In genomic region chr10:35511649-35512048, GRCh38 we compare ENCODE assay signal across 15 cellular contexts.
A peak's percentile ranks its signal among the peaks of the same experiment; 100 is the strongest.
DNase-seq lines count a peak whose midpoint lies in the region; ATAC-seq and TF ChIP-seq lines count a peak whose summit lies in the region.
"Had no signal": no experiment of that assay in that cellular context is flagged by ENCODE, and none has a peak within 500 bp of the region (broad histone marks: within the 10 kb centered on the region; RNA-seq: fewer than 3 reads in every experiment).

No MANE protein-coding gene starts in this region.

- TF ChIP-seq CTCF in GM20000 (IDR thresholded peaks at IDR 0.05; ENCODE audit: extremely low read depth, missing control alignments) = no peak

- in situ Hi-C loops in KBM-7 (cut with MboI; ENCODE audit: low pct_unique_long_range_greater_than_20kb, low sequenced_read_pairs) = no loop called here

- peak; percentile 20 for DNase-seq in NCI-H510A treated with DMSO at 0.1 percent for 48 hours (lab: John Stamatoyannopoulos, UW)
- DNase-seq in NCI-H510A (lab: John Stamatoyannopoulos, UW) = no peak
- DNase-seq in KBM-7 = peak; percentile 49
- peak; percentile 39 for DNase-seq in OCI-M1 (lab: John Stamatoyannopoulos, UW)
- DNase-seq in left kidney (ENCODE audit: low read depth, low spot score) = peak; percentile 51
- no peak for DNase-seq in GM20000 (ENCODE audit: low spot score)
- DNase-seq: CD8-positive, alpha-beta T cell; HFFc6; NCI-H1105 treated with DMSO at 0.1 percent for 48 hours; NCI-H1930; NCI-H446; NCI-H774; SJCRH30; SW 1271 had no signal

- ATAC-seq in GM21737 (IDR thresholded peaks at IDR 0.05; ENCODE audit: unreplicated experiment) = no peak
- ATAC-seq: CD8-positive, alpha-beta T cell had no signal

Comparison
In these comparisons a context has a peak if more than half of its experiments do, and no peak if none do; other contexts are left out.
1. DNase-seq: peak in NCI-H510A treated with DMSO at 0.1 percent for 48 hours (single experiment), KBM-7 (single experiment), OCI-M1 (single experiment) and left kidney (single experiment); none in NCI-H510A (single experiment) and GM20000 (single experiment).